8 cellular contexts compared by ENCODE assay signal in the genomic region with DNA sequence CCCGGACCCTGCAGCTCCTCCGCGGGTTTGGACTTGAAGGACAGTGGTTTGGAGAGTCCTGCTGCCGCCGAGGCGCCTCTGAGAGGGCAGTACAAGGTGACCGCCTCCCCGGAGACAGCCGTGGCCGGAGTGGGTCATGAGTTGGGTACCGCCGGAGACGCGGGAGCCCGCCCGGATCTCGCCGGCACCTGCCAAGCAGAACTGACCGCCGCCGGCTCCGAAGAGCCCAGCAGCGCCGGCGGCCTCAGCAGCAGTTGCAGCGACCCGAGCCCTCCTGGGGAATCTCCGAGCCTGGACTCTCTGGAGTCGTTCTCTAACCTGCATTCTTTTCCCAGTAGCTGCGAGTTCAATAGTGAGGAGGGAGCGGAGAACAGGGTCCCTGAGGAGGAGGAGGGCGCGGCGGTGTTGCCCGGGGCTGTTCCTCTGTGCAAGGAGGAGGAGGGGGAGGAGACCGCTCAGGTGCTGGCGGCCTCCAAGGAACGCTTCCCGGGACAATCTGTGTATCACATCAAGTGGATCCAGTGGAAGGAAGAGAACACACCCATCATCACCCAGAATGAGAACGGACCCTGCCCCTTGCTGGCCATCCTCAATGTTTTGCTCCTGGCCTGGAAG. TPM values are rescaled to one million over a fixed set of nuclear protein-coding genes. Genes with fewer than 3 reads are reported as not detected.
DNase-seq lines count a peak whose midpoint lies in the region; ATAC-seq and TF ChIP-seq lines count a peak whose summit lies in the region.

No MANE protein-coding gene starts in this region.

- TF ChIP-seq EP300 in transverse colon (IDR thresholded peaks at IDR 0.05; ENCODE audit: low read depth) = no peak

- H3K27ac ChIP-seq in KMS-11 (peak overlapping the region; percentile 47), transverse colon (peak overlapping the region; percentile 97 to 99 (median 98))

- in situ Hi-C loops in transverse colon (cut with MboI; ENCODE audit: low pct_ligation_motif_present in 1 of 4, low pct_unique_long_range_greater_than_20kb in 1 of 4, low sequenced_read_pairs in 3 of 4) = loop anchor here in 2 of 4 donors (25.0 kb wide), 2 partner anchors 509 to 534 kb away; no protein-coding TSS in a partner anchor

- H3K9me3 ChIP-seq in mucosa of stomach (ENCODE audit: control insufficient read depth, low read length) = no peaks in the 10 kb centered on the region
- no peaks in the 10 kb centered on the region for H3K9me3 ChIP-seq in transverse colon

- H3K27me3 ChIP-seq in KMS-11 (ENCODE audit: insufficient read depth, low read depth) = no peaks in the 10 kb centered on the region
- H3K27me3 ChIP-seq in mucosa of stomach (ENCODE audit: control insufficient read depth, insufficient read depth, low read length) = no peaks in the 10 kb centered on the region
- H3K27me3 ChIP-seq in transverse colon = no peaks in the 10 kb centered on the region

- TF ChIP-seq CTCF in KMS-11 (conservative IDR thresholded peaks at IDR 0.05; ENCODE audit: low read depth, low read length) (no peak), epithelial cell of proximal tubule (conservative IDR thresholded peaks at IDR 0.05; ENCODE audit: low read depth, low read length) (no peak), transverse colon (IDR thresholded peaks at IDR 0.05) (no peak)

- peaks cover 47% of the 10 kb centered on the region for H3K4me1 ChIP-seq in KMS-11 (ENCODE audit: low read depth, poor library complexity, severe bottlenecking)
- H3K4me1 ChIP-seq in mucosa of stomach (ENCODE audit: control insufficient read depth, insufficient read depth, low read length) = peaks cover 8% of the 10 kb centered on the region
- peaks cover 17 to 44% (median 27%) of the 10 kb centered on the region in 4 donors for H3K4me1 ChIP-seq in transverse colon

- H4K20me1 ChIP-seq in KMS-11 (ENCODE audit: insufficient read depth) = no peaks in the 10 kb centered on the region

- H2AFZ ChIP-seq in KMS-11 (ENCODE audit: low read depth) = peak overlapping the region; percentile 61

- H3K36me3 ChIP-seq in KMS-11 (ENCODE audit: insufficient read depth) (no peaks in the 10 kb centered on the region), mucosa of stomach (ENCODE audit: control insufficient read depth, insufficient read depth, low read length) (no peaks in the 10 kb centered on the region), transverse colon (no peaks in the 10 kb centered on the region)

- H3K4me3 ChIP-seq in KMS-11 (IDR thresholded peaks at IDR 0.05; ENCODE audit: insufficient read depth, low read depth, low read length) (no peak overlapping the region), epithelial cell of proximal tubule (ENCODE audit: low read depth, low read length) (peak overlapping the region; percentile 85), mucosa of stomach (ENCODE audit: low read length) (peak overlapping the region; percentile 92), transverse colon (peak overlapping the region; percentile 82 to 97 (median 92))

- peaks cover 42% of the 10 kb centered on the region for H3K79me2 ChIP-seq in KMS-11 (ENCODE audit: insufficient read depth, low read depth)

- DNase-seq in EH (ENCODE audit: low read depth) (peak; percentile 24), epithelial cell of proximal tubule (ENCODE audit: low read depth) (no peak), transverse colon (peak; percentile 54), NCI-H187 treated with DMSO at 0.1 percent for 48 hours (lab: John Stamatoyannopoulos, UW) (no peak)
- peak; percentile 68 for DNase-seq in activated CD8-positive, alpha-beta memory T cell treated with anti-CD3 and anti-CD28 coated beads for 24 hours

- 1% methylated on average over 40 of the region's 40 CpGs; no CpG with 5 or more reads in 1 of the 2 donors for WGBS in transverse colon (ENCODE audit: low coverage in 1 of 2), 2 donors

- no peak for TF ChIP-seq POLR2A in transverse colon (IDR thresholded peaks at IDR 0.05)

- intact Hi-C loops in transverse colon (cut with DNase I; ENCODE audit: low total_unique reads) = loop anchor here (1.0 kb wide), 1 partner anchor 162 kb away; the partner anchor contains the start of gene SLTM

- peak; percentile 8 for ATAC-seq in GM21717 (IDR thresholded peaks at IDR 0.05; ENCODE audit: unreplicated experiment)

- H3K4me2 ChIP-seq in KMS-11 = peak overlapping the region; percentile 89

- H3K9ac ChIP-seq in KMS-11 = peak overlapping the region; percentile 69; the same call in 1 of the 2 replicates
- H3K9ac ChIP-seq in mucosa of stomach (ENCODE audit: low read length) = peak overlapping the region; percentile 79

RNA-seq across cellular contexts. Expression of gene MINDY2, which starts 0.6 kb away (rescaled TPM):
- 10.1 and 20.9 TPM in 2 replicates for total RNA-seq in epithelial cell of proximal tubule
- total RNA-seq in transverse colon = 10 to 100 TPM in 3 of 4 donors, 1 to 10 TPM in 1; 7.4 to 13.9 (median 12.0) TPM

RNA-seq across cellular contexts. Expression of gene ADAM10, which starts 22.2 kb away (rescaled TPM):
- total RNA-seq in epithelial cell of proximal tubule (76.3 and 106 TPM in 2 replicates), transverse colon (100 to 1,000 TPM in 1 of 4 donors, 10 to 100 TPM in 3; 45.3 to 941 (median 69.1) TPM)

Comparison
In these comparisons a context has a peak if more than half of its experiments do, and no peak if none do; other contexts are left out.
1. DNase-seq: peak in EH (single experiment), activated CD8-positive, alpha-beta memory T cell treated with anti-CD3 and anti-CD28 coated beads for 24 hours (single experiment) and transverse colon (single experiment); none in epithelial cell of proximal tubule (single experiment) and NCI-H187 treated with DMSO at 0.1 percent for 48 hours (single experiment).